In genomic region chr22:22815397-22816170, GRCh38 we compare ENCODE assay signal across 13 cellular contexts.
DNase-seq lines count a peak whose midpoint lies in the region; ATAC-seq and TF ChIP-seq lines count a peak whose summit lies in the region.
"Had no signal": no experiment of that assay in that cellular context is flagged by ENCODE, and none has a peak within 500 bp of the region (broad histone marks: within the 10 kb centered on the region; RNA-seq: fewer than 3 reads in every experiment).

No MANE protein-coding gene starts in this region.

- no TSS peak for BruUV-seq in Caco-2 (replicated peaks; lab: Mats Ljungman, UMichigan)

- no peaks in the 10 kb centered on the region for H3K27me3 Mint-ChIP-seq in CD4-positive, alpha-beta memory T cell
- peaks cover 0 to 2% (median 0%) of the 10 kb centered on the region in 5 donors for H3K27me3 Mint-ChIP-seq in naive thymus-derived CD4-positive, alpha-beta T cell
- H3K27me3 Mint-ChIP-seq in Caco-2 (ENCODE audit: insufficient read depth, unreplicated experiment), result no peaks in the 10 kb centered on the region

- intact Hi-C loops in CD4-positive, alpha-beta memory T cell (cut with micrococcal nuclease), result no loop called here
- intact Hi-C loops in naive thymus-derived CD4-positive, alpha-beta T cell (cut with micrococcal nuclease), result loop anchor here in 1 of 2 donors (5.0 kb wide), 1 partner anchor 52 kb away; no protein-coding TSS in a partner anchor
- intact Hi-C loops in Caco-2 (cut with micrococcal nuclease; ENCODE audit: unreplicated experiment) (no loop called here), esophagus squamous epithelium (cut with DNase I) (no loop called here)

- H3K4me3 Mint-ChIP-seq in CD4-positive, alpha-beta memory T cell, result peak overlapping the region in 7 of 8 donors; percentile 11 to 77 (median 37)
- peak overlapping the region; percentile 2 to 73 (median 32) for H3K4me3 Mint-ChIP-seq in naive thymus-derived CD4-positive, alpha-beta T cell
- no peak overlapping the region for H3K4me3 Mint-ChIP-seq in Caco-2 (ENCODE audit: unreplicated experiment)
- H3K4me3 Mint-ChIP-seq: activated B cell treated with CpG ODN at 0.5 μM for 24 hours, naive B cell had no signal

- H3K27me3 ChIP-seq in CD4-positive, alpha-beta memory T cell (ENCODE audit: insufficient read depth, low read length), result no peaks in the 10 kb centered on the region
- H3K27me3 ChIP-seq in naive thymus-derived CD4-positive, alpha-beta T cell (ENCODE audit: control insufficient read depth in 2 of 2, insufficient read depth in 2 of 2, low read length in 2 of 2), result no peaks in the 10 kb centered on the region
- H3K27me3 ChIP-seq in Caco-2 (replicated peaks; ENCODE audit: control insufficient read depth, insufficient read depth, low read length), result no peaks in the 10 kb centered on the region
- peaks cover 0 to 12% (median 0%) of the 10 kb centered on the region in 4 donors for H3K27me3 ChIP-seq in esophagus squamous epithelium

- ATAC-seq in naive thymus-derived CD4-positive, alpha-beta T cell, result peak; percentile 44

- H3K36me3 ChIP-seq in CD4-positive, alpha-beta memory T cell (ENCODE audit: insufficient read depth, low read length), result no peaks in the 10 kb centered on the region
- H3K36me3 ChIP-seq in naive thymus-derived CD4-positive, alpha-beta T cell (ENCODE audit: control insufficient read depth in 2 of 3, insufficient read depth in 3 of 3, low read length in 3 of 3), result no peaks in the 10 kb centered on the region
- no peaks in the 10 kb centered on the region for H3K36me3 ChIP-seq in Caco-2 (ENCODE audit: control insufficient read depth, insufficient read depth, low read length)
- no peaks in the 10 kb centered on the region for H3K36me3 ChIP-seq in esophagus squamous epithelium

- no peak overlapping the region for H3K27ac ChIP-seq in CD4-positive, alpha-beta memory T cell (ENCODE audit: low read depth, low read length)
- peak overlapping the region; percentile 30 for H3K27ac ChIP-seq in naive thymus-derived CD4-positive, alpha-beta T cell (ENCODE audit: low read depth, low read length)
- H3K27ac ChIP-seq in esophagus squamous epithelium, result no peak overlapping the region

- DNase-seq in CD4-positive, alpha-beta memory T cell, result no peak
- peak; percentile 87 to 91 for DNase-seq in Kasumi-1 (lab: John Stamatoyannopoulos, UW)
- peak; percentile 86 for DNase-seq in SKM-1 treated with dmso at 0.1 percent for 144 hours (lab: John Stamatoyannopoulos, UW; ENCODE audit: unreplicated experiment)
- peak in 3 of 9 donors; percentile 27 to 39 (median 31) for DNase-seq in naive thymus-derived CD4-positive, alpha-beta T cell
- no peak for DNase-seq in Caco-2
- no peak for DNase-seq in mesenteric fat pad (ENCODE audit: low spot score)
- DNase-seq in esophagus squamous epithelium (lab: John Stamatoyannopoulos, UW), result no peak
- DNase-seq: activated B cell treated with CpG ODN at 0.5 μM for 24 hours, activated gamma-delta T cell treated with Interleukin-2 at 50 U/mL for 16 hours, DMS153, naive B cell, Right ventricle myocardium superior had no signal

- peaks cover 73% of the 10 kb centered on the region for H3K4me1 ChIP-seq in CD4-positive, alpha-beta memory T cell (ENCODE audit: insufficient read depth, low read length)
- H3K4me1 ChIP-seq in naive thymus-derived CD4-positive, alpha-beta T cell (ENCODE audit: control insufficient read depth in 2 of 2, insufficient read depth in 2 of 2, low read length in 2 of 2), result peaks cover 59 to 72% of the 10 kb centered on the region in 2 donors
- H3K4me1 ChIP-seq in Caco-2 (no peaks in the 10 kb centered on the region), esophagus squamous epithelium (no peaks in the 10 kb centered on the region)

- H3K4me3 ChIP-seq in CD4-positive, alpha-beta memory T cell (ENCODE audit: low read length in 2 of 2), result no peak overlapping the region
- peak overlapping the region; percentile 11 for H3K4me3 ChIP-seq in naive thymus-derived CD4-positive, alpha-beta T cell (ENCODE audit: low read length)
- H3K4me3 ChIP-seq in Caco-2 (ENCODE audit: low read depth, low read length) (no peak overlapping the region), esophagus squamous epithelium (no peak overlapping the region)
- H3K4me3 ChIP-seq: lung had no signal

- H3K4me1 Mint-ChIP-seq in CD4-positive, alpha-beta memory T cell, result peaks cover 70 to 98% (median 85%) of the 10 kb centered on the region in 4 donors
- H3K4me1 Mint-ChIP-seq in naive thymus-derived CD4-positive, alpha-beta T cell, result peaks cover 61 to 96% (median 83%) of the 10 kb centered on the region in 7 donors
- H3K4me1 Mint-ChIP-seq in Caco-2 (ENCODE audit: low read depth, unreplicated experiment), result no peaks in the 10 kb centered on the region

- no peak for TF ChIP-seq CTCF in Caco-2 (IDR thresholded peaks at IDR 0.05; ENCODE audit: insufficient read depth in 1 of 2, low read depth in 1 of 2, low read length in 1 of 2, severe bottlenecking in 1 of 2, unreplicated experiment in 1 of 2)
- TF ChIP-seq CTCF in esophagus squamous epithelium (IDR thresholded peaks at IDR 0.05), result no peak

- H3K9me3 Mint-ChIP-seq in CD4-positive, alpha-beta memory T cell, result peaks cover 0 to 4% (median 0%) of the 10 kb centered on the region in 8 donors
- no peaks in the 10 kb centered on the region for H3K9me3 Mint-ChIP-seq in naive thymus-derived CD4-positive, alpha-beta T cell
- H3K9me3 Mint-ChIP-seq in Caco-2 (ENCODE audit: unreplicated experiment), result no peaks in the 10 kb centered on the region
- H3K9me3 Mint-ChIP-seq: activated B cell treated with CpG ODN at 0.5 μM for 24 hours, naive B cell had no signal

- H3K9me3 ChIP-seq in CD4-positive, alpha-beta memory T cell (ENCODE audit: control insufficient read depth in 1 of 2, low read length in 2 of 2), result no peaks in the 10 kb centered on the region
- no peaks in the 10 kb centered on the region for H3K9me3 ChIP-seq in naive thymus-derived CD4-positive, alpha-beta T cell (ENCODE audit: control insufficient read depth in 2 of 3, low read length in 3 of 3)
- H3K9me3 ChIP-seq in Caco-2 (no peaks in the 10 kb centered on the region), esophagus squamous epithelium (no peaks in the 10 kb centered on the region)

- no peak for TF ChIP-seq POLR2A in esophagus squamous epithelium (IDR thresholded peaks at IDR 0.05)

- H3K27ac Mint-ChIP-seq in CD4-positive, alpha-beta memory T cell, result peak overlapping the region; percentile 48 to 96 (median 91)
- peak overlapping the region; percentile 59 to 99 (median 88) for H3K27ac Mint-ChIP-seq in naive thymus-derived CD4-positive, alpha-beta T cell
- no peak overlapping the region for H3K27ac Mint-ChIP-seq in Caco-2 (ENCODE audit: unreplicated experiment)
- H3K27ac Mint-ChIP-seq: activated B cell treated with CpG ODN at 0.5 μM for 24 hours, naive B cell had no signal

- no peaks in the 10 kb centered on the region for H3K36me3 Mint-ChIP-seq in CD4-positive, alpha-beta memory T cell
- H3K36me3 Mint-ChIP-seq in naive thymus-derived CD4-positive, alpha-beta T cell, result no peaks in the 10 kb centered on the region
- H3K36me3 Mint-ChIP-seq in Caco-2 (ENCODE audit: insufficient read depth, unreplicated experiment), result no peaks in the 10 kb centered on the region
- H3K36me3 Mint-ChIP-seq: naive B cell had no signal

- CTCF ChIA-PET in CD4-positive, alpha-beta memory T cell (lab: Charles Lee; ENCODE audit: partially characterized antibody), result interaction anchor here (0.7 to 20.9 kb wide), 12 partner anchors 6 to 67 kb away, joined by 3 to 560 read pairs (median 4); no protein-coding TSS in a partner anchor
- CTCF ChIA-PET in naive thymus-derived CD4-positive, alpha-beta T cell (lab: Charles Lee), result interaction anchor here (1.1 to 16.4 kb wide), 8 partner anchors 9 to 140 kb away, joined by 3 to 322 read pairs (median 8); no protein-coding TSS in a partner anchor
- CTCF ChIA-PET in Caco-2 (lab: Charles Lee), result interaction anchor here (0.9 kb wide), 1 partner anchor 33 kb away, joined by 3 read pairs; no protein-coding TSS in a partner anchor

- POLR2A ChIA-PET in CD4-positive, alpha-beta memory T cell (lab: Charles Lee; ENCODE audit: partially characterized antibody), result interaction anchor here (0.8 to 15.8 kb wide), 10 partner anchors 14 to 327 kb away, joined by 3 to 250 read pairs (median 4); no protein-coding TSS in a partner anchor
- POLR2A ChIA-PET in naive thymus-derived CD4-positive, alpha-beta T cell (lab: Charles Lee), result interaction anchor here (0.7 to 10.4 kb wide), 9 partner anchors 8 to 225 kb away, joined by 3 to 96 read pairs (median 5); no protein-coding TSS in a partner anchor
- POLR2A ChIA-PET in Caco-2 (lab: Charles Lee), result no interaction called here

- 54 to 58% methylated on average over 5 of the region's 5 CpGs for WGBS in esophagus squamous epithelium, 2 donors

Comparison
In these comparisons a context has a peak if more than half of its experiments do, and no peak if none do; other contexts are left out.
1. DNase-seq: peak in Kasumi-1 (2 of 2) and SKM-1 treated with dmso at 0.1 percent for 144 hours (single experiment); none in CD4-positive, alpha-beta memory T cell (0 of 5), Caco-2 (0 of 2), mesenteric fat pad (single experiment) and esophagus squamous epithelium (single experiment).